ENCODE assay signal across 21 cellular contexts in genomic region chr17:81010935-81011334, GRCh38. TPM values are rescaled to one million over a fixed set of nuclear protein-coding genes. Genes with fewer than 3 reads are reported as not detected.
DNase-seq lines count a peak whose midpoint lies in the region; ATAC-seq and TF ChIP-seq lines count a peak whose summit lies in the region.
"Had no signal": no experiment of that assay in that cellular context is flagged by ENCODE, and none has a peak within 500 bp of the region (broad histone marks: within the 10 kb centered on the region; RNA-seq: fewer than 3 reads in every experiment).

No MANE protein-coding gene starts in this region.

- no peak overlapping the region for H3K27ac ChIP-seq in right lobe of liver
- H3K27ac ChIP-seq: BLaER1, GM23248 had no signal

- no peak overlapping the region for H3K4me3 Mint-ChIP-seq in T-helper 2 cell treated with Interferon-gamma antibody and Interleukin-4, amounts not matched to agents 5 μg/mL and 100 μg/mL, for 36 hours
- H3K4me3 Mint-ChIP-seq in activated naive CD4-positive, alpha-beta T cell treated with anti-CD3 and anti-CD28 coated beads for 36 hours: no peak overlapping the region
- H3K4me3 Mint-ChIP-seq: CD14-positive monocyte; CD8-positive, alpha-beta T cell; HFFc6; IgD-negative memory B cell had no signal

- peaks cover 9% of the 10 kb centered on the region for H3K36me3 Mint-ChIP-seq in T-helper 2 cell treated with Interferon-gamma antibody and Interleukin-4, amounts not matched to agents 5 μg/mL and 100 μg/mL, for 36 hours (ENCODE audit: low read depth)
- peaks cover 3% of the 10 kb centered on the region for H3K36me3 Mint-ChIP-seq in activated naive CD4-positive, alpha-beta T cell treated with anti-CD3 and anti-CD28 coated beads for 36 hours (ENCODE audit: low read depth)

- H3K27ac Mint-ChIP-seq in T-helper 2 cell treated with Interferon-gamma antibody and Interleukin-4, amounts not matched to agents 5 μg/mL and 100 μg/mL, for 36 hours: peak overlapping the region; percentile 37
- no peak overlapping the region for H3K27ac Mint-ChIP-seq in activated naive CD4-positive, alpha-beta T cell treated with anti-CD3 and anti-CD28 coated beads for 36 hours
- H3K27ac Mint-ChIP-seq: CD8-positive, alpha-beta T cell; HFFc6; IgD-negative memory B cell had no signal

- peaks cover 23% of the 10 kb centered on the region for H3K27me3 Mint-ChIP-seq in T-helper 2 cell treated with Interferon-gamma antibody and Interleukin-4, amounts not matched to agents 5 μg/mL and 100 μg/mL, for 36 hours (ENCODE audit: low read depth)
- peaks cover 3% of the 10 kb centered on the region for H3K27me3 Mint-ChIP-seq in activated naive CD4-positive, alpha-beta T cell treated with anti-CD3 and anti-CD28 coated beads for 36 hours (ENCODE audit: low read depth)

- H3K36me3 ChIP-seq in right lobe of liver: no peaks in the 10 kb centered on the region
- H3K36me3 ChIP-seq: BLaER1 had no signal

- H3K4me1 Mint-ChIP-seq in T-helper 2 cell treated with Interferon-gamma antibody and Interleukin-4, amounts not matched to agents 5 μg/mL and 100 μg/mL, for 36 hours (ENCODE audit: low read depth): no peaks in the 10 kb centered on the region
- no peaks in the 10 kb centered on the region for H3K4me1 Mint-ChIP-seq in activated naive CD4-positive, alpha-beta T cell treated with anti-CD3 and anti-CD28 coated beads for 36 hours (ENCODE audit: low read depth)

- no peak for DNase-seq in T-helper 2 cell treated with Interferon-gamma antibody and Interleukin-4, amounts not matched to agents 5 μg/mL and 100 μg/mL, for 36 hours (ENCODE audit: low spot score)
- DNase-seq in T-helper 2 cell (no peak), OCI-M1 (lab: John Stamatoyannopoulos, UW) (peak; percentile 49), epidermal melanocyte (ENCODE audit: insufficient read length, low spot score) (peak; percentile 15), right lobe of liver (no peak), CD1c-positive myeloid dendritic cell (ENCODE audit: extremely low spot score) (no peak), RKO (ENCODE audit: low spot score) (no peak)
- DNase-seq in activated naive CD4-positive, alpha-beta T cell treated with anti-CD3 and anti-CD28 coated beads for 36 hours: no peak
- DNase-seq: 8988T; CD8-positive, alpha-beta T cell; DMS 273 treated with DMSO at 0.1 percent for 48 hours; DMS53; DND-41; EL; GM23248; HCEC 1CT; HFFc6 had no signal

- H3K4me1 ChIP-seq in right lobe of liver: peaks cover 0 to 5% (median 0%) of the 10 kb centered on the region in 4 donors

- intact Hi-C loops in right lobe of liver (cut with DNase I): no loop called here
- intact Hi-C loops in activated naive CD4-positive, alpha-beta T cell treated with anti-CD3 and anti-CD28 coated beads for 36 hours (cut with micrococcal nuclease): no loop called here

- no peak for TF ChIP-seq CTCF in right lobe of liver (IDR thresholded peaks at IDR 0.05)

- CTCF ChIA-PET in activated naive CD4-positive, alpha-beta T cell treated with anti-CD3 and anti-CD28 coated beads for 36 hours (lab: Charles Lee): interaction anchor here (2.0 kb wide), 1 partner anchor 13 kb away, joined by 8 read pairs; no protein-coding TSS in a partner anchor

- no peaks in the 10 kb centered on the region for H3K9me3 ChIP-seq in right lobe of liver

- H3K4me3 ChIP-seq in right lobe of liver: no peak overlapping the region
- H3K4me3 ChIP-seq: BLaER1, GM12878, GM23248 had no signal

- peaks cover 13% of the 10 kb centered on the region for H3K9me3 Mint-ChIP-seq in T-helper 2 cell treated with Interferon-gamma antibody and Interleukin-4, amounts not matched to agents 5 μg/mL and 100 μg/mL, for 36 hours
- H3K9me3 Mint-ChIP-seq in activated naive CD4-positive, alpha-beta T cell treated with anti-CD3 and anti-CD28 coated beads for 36 hours: peaks cover 8% of the 10 kb centered on the region

- no peaks in the 10 kb centered on the region for H3K27me3 ChIP-seq in right lobe of liver

- no peak for TF ChIP-seq POLR2A in right lobe of liver (IDR thresholded peaks at IDR 0.05)

- WGBS in right lobe of liver (ENCODE audit: insufficient coverage, low coverage, low lambda C conversion rate, missing lambda C conversion rate): 22% methylated on average over 2 of the region's 2 CpGs

- peak; percentile 86 to 90 (median 88) for ATAC-seq in right lobe of liver
- ATAC-seq: CD8-positive, alpha-beta T cell; GM12878 had no signal

RNA-seq across cellular contexts. Expression of gene CHMP6, which starts 19.3 kb away (rescaled TPM):
- 10 to 100 TPM; 13.4 to 27.8 (median 15.6) TPM for total RNA-seq in right lobe of liver
- 10 to 100 TPM; 10.1 to 10.6 TPM for total RNA-seq in activated naive CD4-positive, alpha-beta T cell treated with anti-CD3 and anti-CD28 coated beads for 36 hours

RNA-seq across cellular contexts. Expression of gene BAIAP2, which starts 24.0 kb away (rescaled TPM):
- total RNA-seq in right lobe of liver: 100 to 1,000 TPM in 1 of 6 experiments, 10 to 100 TPM in 5; 46.6 to 139 (median 63.3) TPM
- 1 to 10 TPM; 3.9 to 4.2 TPM for total RNA-seq in activated naive CD4-positive, alpha-beta T cell treated with anti-CD3 and anti-CD28 coated beads for 36 hours

Comparison
In these comparisons a context has a peak if more than half of its experiments do, and no peak if none do; other contexts are left out.
1. DNase-seq: peak in OCI-M1 (single experiment) and epidermal melanocyte (single experiment); none in T-helper 2 cell treated with Interferon-gamma antibody and Interleukin-4, amounts not matched to agents 5 μg/mL and 100 μg/mL, for 36 hours (single experiment), T-helper 2 cell (0 of 5), right lobe of liver (0 of 3), activated naive CD4-positive, alpha-beta T cell treated with anti-CD3 and anti-CD28 coated beads for 36 hours (single experiment), CD1c-positive myeloid dendritic cell (single experiment) and RKO (single experiment).
2. RNA of gene BAIAP2, which starts 24.0 kb away (total RNA-seq): 46.6 to 139 TPM in right lobe of liver; 3.9 to 4.2 TPM in activated naive CD4-positive, alpha-beta T cell treated with anti-CD3 and anti-CD28 coated beads for 36 hours; every median in the first group is over 4 times any median in the second.